In genomic region chr1:11893907-11894251, GRCh38 we compare ENCODE assay signal across 9 cellular contexts. TPM values are rescaled to one million over a fixed set of nuclear protein-coding genes. Genes with fewer than 3 reads are reported as not detected.
DNase-seq lines count a peak whose midpoint lies in the region; ATAC-seq and TF ChIP-seq lines count a peak whose summit lies in the region.
"Had no signal": no experiment of that assay in that cellular context is flagged by ENCODE, and none has a peak within 500 bp of the region (broad histone marks: within the 10 kb centered on the region; RNA-seq: fewer than 3 reads in every experiment).

No MANE protein-coding gene starts in this region.

- dilution Hi-C loops in mammary epithelial cell (cut with HindIII; ENCODE audit: low sequenced_read_pairs) = no loop called here

- no peaks in the 10 kb centered on the region for H4K20me1 ChIP-seq in mammary epithelial cell (ENCODE audit: insufficient read depth, low read length)

- no peak overlapping the region for H2AFZ ChIP-seq in mammary epithelial cell (ENCODE audit: low read depth, low read length)

- H3K27me3 ChIP-seq in mammary epithelial cell (ENCODE audit: insufficient read depth, low read length) = peaks cover 7% of the 10 kb centered on the region

- H3K27ac Mint-ChIP-seq in WTC11 = no peak overlapping the region

- H3K4me1 Mint-ChIP-seq in WTC11 = no peaks in the 10 kb centered on the region

- no peak overlapping the region for H3K4me3 Mint-ChIP-seq in WTC11

- intact Hi-C loops in mammary epithelial cell (cut with micrococcal nuclease) = loop anchor here (1.0 to 5.0 kb wide), 2 partner anchors 56 to 857 kb away; no protein-coding TSS in a partner anchor

- H3K36me3 ChIP-seq in mammary epithelial cell (ENCODE audit: insufficient read depth, low read length) = no peaks in the 10 kb centered on the region
- H3K36me3 ChIP-seq: BLaER1 had no signal

- peaks cover 3% of the 10 kb centered on the region for H3K4me1 ChIP-seq in mammary epithelial cell (ENCODE audit: insufficient read depth, low read length)

- POLR2A ChIA-PET in WTC11 (lab: Charles Lee) = no interaction called here

- CTCF ChIA-PET in WTC11 (lab: Charles Lee) = interaction anchor here (0.9 to 3.2 kb wide), 4 partner anchors 12 to 55 kb away, joined by 4 to 17 read pairs (median 8); no protein-coding TSS in a partner anchor
- CTCF ChIA-PET in mammary epithelial cell (lab: Charles Lee; ENCODE audit: low non-redundant PET) = no interaction called here

- no peak overlapping the region for H3K27ac ChIP-seq in mammary epithelial cell (ENCODE audit: insufficient read depth, low read depth, low read length)
- H3K27ac ChIP-seq: BLaER1 had no signal

- TF ChIP-seq CTCF in WTC11 (IDR thresholded peaks at IDR 0.05) (peak; percentile 77), mammary epithelial cell (conservative IDR thresholded peaks at IDR 0.05 in 1 of 2, IDR thresholded peaks at IDR 0.05 in 1 of 2; ENCODE audit: extremely low read depth in 1 of 2, insufficient read depth in 1 of 2, low read depth in 1 of 2, low read length in 2 of 2) (peak; percentile 93 to 98)

- no peaks in the 10 kb centered on the region; the same call in 1 of the 2 replicates for H3K27me3 Mint-ChIP-seq in WTC11 (ENCODE audit: low read depth)

- H3K79me2 ChIP-seq in mammary epithelial cell (ENCODE audit: insufficient read depth, low read length) = no peaks in the 10 kb centered on the region

- no peaks in the 10 kb centered on the region for H3K9me3 Mint-ChIP-seq in WTC11

- H3K9me3 ChIP-seq in mammary epithelial cell (replicated peaks; ENCODE audit: insufficient read depth, low read length) = no peaks in the 10 kb centered on the region
- H3K9me3 ChIP-seq: BLaER1 had no signal

- H3K4me2 ChIP-seq in mammary epithelial cell (ENCODE audit: insufficient read depth, low read depth, low read length) = no peak overlapping the region
- H3K4me2 ChIP-seq: BLaER1 had no signal

- H3K36me3 Mint-ChIP-seq in WTC11 = no peaks in the 10 kb centered on the region

- no peak overlapping the region for H3K9ac ChIP-seq in mammary epithelial cell (ENCODE audit: insufficient read depth, low read length)
- H3K9ac ChIP-seq: BLaER1 had no signal

- BruUV-seq in mammary epithelial cell (replicated peaks; lab: Mats Ljungman, UMichigan) = no TSS peak

- 0% methylated on average over 4 of the region's 5 CpGs for WGBS in mammary epithelial cell (ENCODE audit: low coverage, missing lambda C conversion rate)

- in situ Hi-C loops in mammary epithelial cell (cut with MboI; ENCODE audit: low sequenced_read_pairs in 2 of 2) = no loop called here

- no peak overlapping the region for H3K4me3 ChIP-seq in mammary epithelial cell (replicated peaks in 1 of 3; ENCODE audit: insufficient read depth in 1 of 3, low read depth in 2 of 3, low read length in 3 of 3)
- H3K4me3 ChIP-seq: BLaER1 had no signal

- peak; percentile 53 for DNase-seq in NCI-H1436 (lab: John Stamatoyannopoulos, UW)
- no peak for DNase-seq in NCI-H1436 treated with DMSO at 0.1 percent for 48 hours (lab: John Stamatoyannopoulos, UW)
- peak; percentile 77 for DNase-seq in NCI-H128 (lab: John Stamatoyannopoulos, UW; ENCODE audit: unreplicated experiment)
- DNase-seq in WTC11 (ENCODE audit: low spot score) = peak; percentile 87
- DNase-seq in mammary epithelial cell = peak; percentile 42
- peak; percentile 77 for DNase-seq in left kidney (ENCODE audit: low read depth, low spot score)
- DNase-seq in stimulated activated CD4-positive, alpha-beta T cell treated with anti-CD3 and anti-CD28 coated beads, TNF-alpha, amount 100 ng/mL, for 4 hours (ENCODE audit: low read depth in 3 of 3) = peak; percentile 44 to 49 (median 48)

- ATAC-seq in WTC11 (peak; percentile 91), HG03378 (IDR thresholded peaks at IDR 0.05; ENCODE audit: unreplicated experiment) (no peak)

TF ChIP-seq in WTC11, 78 proteins besides CTCF, POLR2A, EP300 and RAD21:
- TF ChIP-seq CREM (CRISPR knock-in tag; IDR thresholded peaks at IDR 0.05) = no peak
- no peak for TF ChIP-seq ZNF423 (CRISPR knock-in tag; IDR thresholded peaks at IDR 0.05)
- no peak for TF ChIP-seq CREB1 (CRISPR knock-in tag; IDR thresholded peaks at IDR 0.05)
- 0 out of 2 replicates have a peak, but pooled peaks have one; percentile 17 for TF ChIP-seq TEAD1 (CRISPR knock-in tag; IDR thresholded peaks at IDR 0.05)
- no peak for TF ChIP-seq ZNF671 (CRISPR knock-in tag; IDR thresholded peaks at IDR 0.05)

RNA-seq across cellular contexts. Expression of gene KIAA2013, which starts 32.3 kb away (rescaled TPM):
- total RNA-seq in WTC11 (2021) (45.3 to 50.2 TPM (median 45.6 TPM) in 3 replicates), mammary epithelial cell (10 to 100 TPM; 35.1 to 72.3 TPM)
- 61.9 TPM for polyA plus RNA-seq in mammary epithelial cell
- polyA minus RNA-seq in mammary epithelial cell = 35.6 TPM

RNA-seq across cellular contexts. Expression of gene NPPB, which starts 35.1 kb away (rescaled TPM):
- 0.27 TPM in 1 of 3 replicates, not detected in the others for total RNA-seq in WTC11 (2021)
- total RNA-seq in mammary epithelial cell = under 1 TPM in 1 of 2 donors, not detected in 1; 0.17 TPM
- polyA plus RNA-seq in mammary epithelial cell = not detected
- not detected for polyA minus RNA-seq in mammary epithelial cell

RNA-seq across cellular contexts. Expression of gene PLOD1, which starts 40.6 kb away (rescaled TPM):
- total RNA-seq in WTC11 (2021) (46.9 to 73.8 TPM (median 67.3 TPM) in 3 replicates), mammary epithelial cell (100 to 1,000 TPM; 107 to 197 TPM)
- polyA plus RNA-seq in mammary epithelial cell = 189 TPM
- polyA minus RNA-seq in mammary epithelial cell = 128 TPM

RNA-seq across cellular contexts. Expression of gene NPPA, which starts 46.3 kb away (rescaled TPM):
- total RNA-seq in WTC11 (2021) = not detected in 3 replicates
- total RNA-seq in mammary epithelial cell = not detected
- not detected for polyA plus RNA-seq in mammary epithelial cell
- polyA minus RNA-seq in mammary epithelial cell = not detected
